Comparison of ENCODE assay signal across 8 cellular contexts in the genomic region with DNA sequence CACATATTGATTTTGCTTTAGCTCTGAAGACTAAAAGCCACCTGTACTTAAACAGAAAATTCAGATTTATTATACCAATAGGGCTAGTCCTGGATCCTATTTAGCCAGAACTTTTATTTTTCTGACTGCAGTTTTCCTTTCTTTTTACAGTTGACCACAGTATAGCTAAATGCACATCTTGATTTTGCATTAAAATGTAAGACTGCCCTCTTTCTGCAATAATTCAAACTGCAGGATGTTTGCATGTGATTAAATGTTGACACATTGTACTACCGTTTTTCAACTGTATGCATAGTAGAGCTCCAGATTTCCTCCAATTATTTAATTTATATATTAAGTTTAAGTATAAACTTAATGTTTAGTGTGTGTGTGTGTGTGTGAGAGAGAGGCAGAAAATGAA.
DNase-seq lines count a peak whose midpoint lies in the region; ATAC-seq and TF ChIP-seq lines count a peak whose summit lies in the region.

No MANE protein-coding gene starts in this region.

- TF ChIP-seq POLR2A in vagina (IDR thresholded peaks at IDR 0.05): no peak

- H3K9me3 Mint-ChIP-seq in endodermal cell: no peaks in the 10 kb centered on the region
- H3K9me3 Mint-ChIP-seq in activated naive CD8-positive, alpha-beta T cell treated with anti-CD3 and anti-CD28 coated beads for 36 hours: no peaks in the 10 kb centered on the region
- H3K9me3 Mint-ChIP-seq in activated T-cell treated with anti-CD3 and anti-CD28 coated beads, Interleukin-2, amount 50 U/mL, for 4 hours: peaks cover 5% of the 10 kb centered on the region

- no peak for ATAC-seq in GM21526 (IDR thresholded peaks at IDR 0.05; ENCODE audit: low FRiP score, unreplicated experiment)
- ATAC-seq in activated T-cell treated with anti-CD3 and anti-CD28 coated beads, Interleukin-2, amount 50 U/mL, for 4 hours: no peak

- intact Hi-C loops in vagina (cut with DNase I): no loop called here

- no peaks in the 10 kb centered on the region for H3K27me3 ChIP-seq in endodermal cell (ENCODE audit: control insufficient read depth, insufficient read depth, low read length, poor library complexity, severe bottlenecking)
- H3K27me3 ChIP-seq in vagina: no peaks in the 10 kb centered on the region

- no peaks in the 10 kb centered on the region for H3K4me1 Mint-ChIP-seq in endodermal cell
- no peaks in the 10 kb centered on the region for H3K4me1 Mint-ChIP-seq in activated naive CD8-positive, alpha-beta T cell treated with anti-CD3 and anti-CD28 coated beads for 36 hours
- H3K4me1 Mint-ChIP-seq in activated T-cell treated with anti-CD3 and anti-CD28 coated beads, Interleukin-2, amount 50 U/mL, for 4 hours (ENCODE audit: low read depth): no peaks in the 10 kb centered on the region

- H3K27ac ChIP-seq in endodermal cell (ENCODE audit: low read depth, low read length) (no peak overlapping the region), vagina (no peak overlapping the region)

- TF ChIP-seq CTCF in GM12865 (IDR thresholded peaks at IDR 0.05; ENCODE audit: insufficient read depth, low read depth, low read length, missing control alignments) (peak; percentile 4), endodermal cell (conservative IDR thresholded peaks at IDR 0.05) (peak; percentile 77), vagina (IDR thresholded peaks at IDR 0.05) (peak in 1 of 3 experiments; percentile 16)

- H3K9ac ChIP-seq in endodermal cell (ENCODE audit: extremely low read depth, low read length, poor library complexity, severe bottlenecking): no peak overlapping the region

- no peaks in the 10 kb centered on the region for H3K36me3 Mint-ChIP-seq in endodermal cell (ENCODE audit: low read depth)
- no peaks in the 10 kb centered on the region for H3K36me3 Mint-ChIP-seq in activated naive CD8-positive, alpha-beta T cell treated with anti-CD3 and anti-CD28 coated beads for 36 hours
- H3K36me3 Mint-ChIP-seq in activated T-cell treated with anti-CD3 and anti-CD28 coated beads, Interleukin-2, amount 50 U/mL, for 4 hours (ENCODE audit: insufficient read depth): no peaks in the 10 kb centered on the region

- H3K27me3 Mint-ChIP-seq in endodermal cell (ENCODE audit: insufficient read depth): no peaks in the 10 kb centered on the region
- no peaks in the 10 kb centered on the region for H3K27me3 Mint-ChIP-seq in activated naive CD8-positive, alpha-beta T cell treated with anti-CD3 and anti-CD28 coated beads for 36 hours
- no peaks in the 10 kb centered on the region for H3K27me3 Mint-ChIP-seq in activated T-cell treated with anti-CD3 and anti-CD28 coated beads, Interleukin-2, amount 50 U/mL, for 4 hours (ENCODE audit: low read depth)

- DNase-seq in GM12865 (ENCODE audit: low read depth): no peak
- peak; percentile 42 for DNase-seq in NCI-H2227 treated with DMSO at 0.1 percent for 48 hours (lab: John Stamatoyannopoulos, UW)
- DNase-seq in endodermal cell: no peak
- DNase-seq in myocyte (ENCODE audit: low read depth): peak; percentile 50
- no peak for DNase-seq in activated naive CD8-positive, alpha-beta T cell treated with anti-CD3 and anti-CD28 coated beads for 36 hours
- no peak for DNase-seq in vagina (ENCODE audit: extremely low spot score in 2 of 2)
- DNase-seq in activated T-cell treated with anti-CD3 and anti-CD28 coated beads, Interleukin-2, amount 50 U/mL, for 4 hours: no peak

- H3K4me1 ChIP-seq in endodermal cell (ENCODE audit: control insufficient read depth, insufficient read depth, low read length) (no peaks in the 10 kb centered on the region), vagina (no peaks in the 10 kb centered on the region)

- H3K36me3 ChIP-seq in endodermal cell (ENCODE audit: control insufficient read depth, insufficient read depth, low read length) (no peaks in the 10 kb centered on the region), vagina (no peaks in the 10 kb centered on the region)

- H3K4me3 Mint-ChIP-seq in endodermal cell: no peak overlapping the region
- H3K4me3 Mint-ChIP-seq in activated naive CD8-positive, alpha-beta T cell treated with anti-CD3 and anti-CD28 coated beads for 36 hours: no peak overlapping the region
- no peak overlapping the region for H3K4me3 Mint-ChIP-seq in activated T-cell treated with anti-CD3 and anti-CD28 coated beads, Interleukin-2, amount 50 U/mL, for 4 hours

- no peaks in the 10 kb centered on the region for H3K9me3 ChIP-seq in endodermal cell (ENCODE audit: control insufficient read depth, low read length)
- no peaks in the 10 kb centered on the region for H3K9me3 ChIP-seq in vagina

- WGBS in endodermal cell (ENCODE audit: insufficient coverage in 1 of 2, insufficient read length in 1 of 2), 2 experiments: no CpG with 5 or more reads among the region's 1 CpG

- no peak overlapping the region for H3K4me3 ChIP-seq in GM12865 (ENCODE audit: low read depth, low read length)
- no peak overlapping the region for H3K4me3 ChIP-seq in endodermal cell (ENCODE audit: low read length)
- H3K4me3 ChIP-seq in vagina: no peak overlapping the region

- no peak overlapping the region for H3K27ac Mint-ChIP-seq in endodermal cell
- H3K27ac Mint-ChIP-seq in activated naive CD8-positive, alpha-beta T cell treated with anti-CD3 and anti-CD28 coated beads for 36 hours: no peak overlapping the region

Comparison
In these comparisons a context has a peak if more than half of its experiments do, and no peak if none do; other contexts are left out.
1. DNase-seq: peak in NCI-H2227 treated with DMSO at 0.1 percent for 48 hours (single experiment) and myocyte (single experiment); none in GM12865 (single experiment), endodermal cell (single experiment), activated naive CD8-positive, alpha-beta T cell treated with anti-CD3 and anti-CD28 coated beads for 36 hours (single experiment), vagina (0 of 2) and activated T-cell treated with anti-CD3 and anti-CD28 coated beads, Interleukin-2, amount 50 U/mL, for 4 hours (single experiment).